In genomic region chr16:9159839-9160550, GRCh38 we compare ENCODE assay signal across 8 cellular contexts.
DNase-seq lines count a peak whose midpoint lies in the region; ATAC-seq and TF ChIP-seq lines count a peak whose summit lies in the region.

No MANE protein-coding gene starts in this region.

- H3K4me3 ChIP-seq in AG04450 (ENCODE audit: low read depth, low read length) (no peak overlapping the region), foreskin fibroblast (ENCODE audit: low read depth in 1 of 2, low read length in 2 of 2) (no peak overlapping the region)

- intact Hi-C loops in activated CD8-positive, alpha-beta T cell treated with anti-CD3 and anti-CD28 coated beads for 36 hours (cut with micrococcal nuclease), result no loop called here

- CTCF ChIA-PET in AG04450 (lab: Charles Lee), result interaction anchor here (0.6 to 1.3 kb wide), 3 partner anchors 1344 to 1361 kb away, joined by 3 to 5 read pairs (median 3); no protein-coding TSS in a partner anchor
- CTCF ChIA-PET in activated CD8-positive, alpha-beta T cell treated with anti-CD3 and anti-CD28 coated beads for 36 hours (lab: Charles Lee), result interaction anchor here (1.0 to 1.3 kb wide), 3 partner anchors 9 to 901 kb away, joined by 3 read pairs; no protein-coding TSS in a partner anchor

- H3K36me3 Mint-ChIP-seq in activated CD8-positive, alpha-beta T cell treated with anti-CD3 and anti-CD28 coated beads for 36 hours (ENCODE audit: low read depth), result no peaks in the 10 kb centered on the region

- no peak overlapping the region for H3K27ac ChIP-seq in AG04450 (ENCODE audit: low read depth, low read length)

- no peaks in the 10 kb centered on the region for H3K9me3 Mint-ChIP-seq in activated CD8-positive, alpha-beta T cell treated with anti-CD3 and anti-CD28 coated beads for 36 hours

- no peaks in the 10 kb centered on the region for H3K4me1 Mint-ChIP-seq in activated CD8-positive, alpha-beta T cell treated with anti-CD3 and anti-CD28 coated beads for 36 hours (ENCODE audit: low read depth)

- no peaks in the 10 kb centered on the region for H3K27me3 ChIP-seq in AG04450 (ENCODE audit: control insufficient read depth, insufficient read depth, low read length)

- H3K4me3 Mint-ChIP-seq in activated CD8-positive, alpha-beta T cell treated with anti-CD3 and anti-CD28 coated beads for 36 hours, result no peak overlapping the region

- H3K27ac Mint-ChIP-seq in activated CD8-positive, alpha-beta T cell treated with anti-CD3 and anti-CD28 coated beads for 36 hours, result no peak overlapping the region

- no peaks in the 10 kb centered on the region for H3K9me3 ChIP-seq in AG04450 (ENCODE audit: control insufficient read depth, insufficient read depth, low read length)

- peak; percentile 51 for ATAC-seq in activated CD8-positive, alpha-beta T cell treated with anti-CD3 and anti-CD28 coated beads for 36 hours
- ATAC-seq in omental fat pad (ENCODE audit: low FRiP score), result peak; percentile 54
- no peak for ATAC-seq in HG03280 (IDR thresholded peaks at IDR 0.05; ENCODE audit: unreplicated experiment)

- POLR2A ChIA-PET in AG04450 (lab: Yijun Ruan, JAX), result interaction anchor here (0.6 kb wide), 1 partner anchor 8 kb away, joined by 4 read pairs; no protein-coding TSS in a partner anchor
- POLR2A ChIA-PET in activated CD8-positive, alpha-beta T cell treated with anti-CD3 and anti-CD28 coated beads for 36 hours (lab: Charles Lee), result no interaction called here

- TF ChIP-seq CTCF in AG04450 (IDR thresholded peaks at IDR 0.05; ENCODE audit: low read depth, low read length) (peak; percentile 80), GM12872 (IDR thresholded peaks at IDR 0.05; ENCODE audit: insufficient read depth, low read depth, low read length) (peak; percentile 63), foreskin fibroblast (IDR thresholded peaks at IDR 0.05; ENCODE audit: low read depth, low read length) (peak; percentile 77), omental fat pad (IDR thresholded peaks at IDR 0.05) (peak in 2 of 3 donors; percentile 3 to 33)
- TF ChIP-seq CTCF in activated CD8-positive, alpha-beta T cell treated with anti-CD3 and anti-CD28 coated beads for 36 hours (IDR thresholded peaks at IDR 0.05), result peak; percentile 54

- peaks cover 18% of the 10 kb centered on the region for H3K27me3 Mint-ChIP-seq in activated CD8-positive, alpha-beta T cell treated with anti-CD3 and anti-CD28 coated beads for 36 hours

- peak; percentile 39 for DNase-seq in AG04450 (ENCODE audit: low read depth, low spot score)
- peak; percentile 52 for DNase-seq in NCI-H2029 treated with DMSO at 0.1 percent for 48 hours (lab: John Stamatoyannopoulos, UW)
- DNase-seq in activated CD8-positive, alpha-beta T cell treated with anti-CD3 and anti-CD28 coated beads for 36 hours, result peak; percentile 64
- peak; percentile 51 to 82 for DNase-seq in foreskin fibroblast
- DNase-seq in omental fat pad (ENCODE audit: low spot score), result no peak
- no peak for DNase-seq in NCI-H2081 treated with DMSO at 0.1 percent for 48 hours (lab: John Stamatoyannopoulos, UW)

Comparison
In these comparisons a context has a peak if more than half of its experiments do, and no peak if none do; other contexts are left out.
1. DNase-seq: peak in AG04450 (single experiment), NCI-H2029 treated with DMSO at 0.1 percent for 48 hours (single experiment), activated CD8-positive, alpha-beta T cell treated with anti-CD3 and anti-CD28 coated beads for 36 hours (single experiment) and foreskin fibroblast (2 of 2); none in omental fat pad (single experiment) and NCI-H2081 treated with DMSO at 0.1 percent for 48 hours (single experiment).
2. CTCF ChIP-seq: peak in every context shown above with its lines; median percentile 80 in AG04450; 77 in foreskin fibroblast; 63 in GM12872; 54 in activated CD8-positive, alpha-beta T cell treated with anti-CD3 and anti-CD28 coated beads for 36 hours; 18 in omental fat pad.